ENCODE assay signal across 10 cellular contexts in genomic region chr17:41437254-41437653, GRCh38. TPM values are rescaled to one million over a fixed set of nuclear protein-coding genes. Genes with fewer than 3 reads are reported as not detected.
"Had no signal": no experiment of that assay in that cellular context is flagged by ENCODE, and none has a peak within 500 bp of the region (broad histone marks: within the 10 kb centered on the region; RNA-seq: fewer than 3 reads in every experiment).

No MANE protein-coding gene starts in this region.

- ATAC-seq: HepG2, K562 had no signal

- H3K4me3 ChIP-seq: K562 had no signal

- H3K9ac ChIP-seq: KMS-11 had no signal

- DNase-seq: KBM-7, KG1 had no signal

- H3K4me3 Mint-ChIP-seq: IgD-negative memory B cell had no signal

- H3K36me3 Mint-ChIP-seq: IgD-negative memory B cell had no signal

- H3K27ac Mint-ChIP-seq: IgD-negative memory B cell had no signal

- H3K27ac ChIP-seq: HL-60, KMS-11 had no signal

- H3K4me2 ChIP-seq: KMS-11 had no signal

- H3K4me1 Mint-ChIP-seq: IgD-negative memory B cell had no signal

RNA-seq across cellular contexts. Expression of gene KRT38, which starts 3.5 kb away (rescaled TPM):
- total RNA-seq: HepG2, HT-29, HT1080, IMR-90, K562 had no signal
- polyA plus RNA-seq: HepG2, IgD-negative memory B cell, K562 had no signal

RNA-seq across cellular contexts. Expression of gene KRT37, which starts 12.9 kb away (rescaled TPM):
- total RNA-seq: HepG2, HT-29, HT1080, IMR-90, K562 had no signal
- polyA plus RNA-seq: IgD-negative memory B cell, IMR-90, K562 had no signal

RNA-seq across cellular contexts. Expression of gene KRT32, which starts 29.9 kb away (rescaled TPM):
- total RNA-seq: HepG2, HT-29, HT1080, IMR-90, K562 had no signal
- polyA plus RNA-seq: HepG2, IgD-negative memory B cell, K562 had no signal

RNA-seq across cellular contexts. Expression of gene KRT31, which starts 39.8 kb away (rescaled TPM):
- total RNA-seq: HepG2, HT-29, HT1080, IMR-90, K562 had no signal
- polyA plus RNA-seq: IgD-negative memory B cell, K562 had no signal

RNA-seq across cellular contexts. Expression of gene KRT35, which starts 43.7 kb away (rescaled TPM):
- total RNA-seq: HepG2, HT-29, HT1080, IMR-90, K562 had no signal
- polyA plus RNA-seq: HepG2, IgD-negative memory B cell, IMR-90, K562 had no signal
